ENCODE assay signal across 22 cellular contexts in genomic region chr2:101502095-101502494, GRCh38. TPM values are rescaled to one million over a fixed set of nuclear protein-coding genes. Genes with fewer than 3 reads are reported as not detected.
A peak's percentile ranks its signal among the peaks of the same experiment; 100 is the strongest.
DNase-seq lines count a peak whose midpoint lies in the region; ATAC-seq lines count a peak whose summit lies in the region.
"Had no signal": no experiment of that assay in that cellular context is flagged by ENCODE, and none has a peak within 500 bp of the region (broad histone marks: within the 10 kb centered on the region; RNA-seq: fewer than 3 reads in every experiment).

No MANE protein-coding gene starts in this region.

- CTCF ChIA-PET in activated CD4-positive, alpha-beta T cell treated with anti-CD3 and anti-CD28 coated beads for 36 hours (lab: Charles Lee): interaction anchor here (0.7 to 0.8 kb wide), 3 partner anchors 12 to 364 kb away, joined by 3 to 5 read pairs (median 3); no protein-coding TSS in a partner anchor

- H3K9me3 ChIP-seq in BLaER1 treated with 17β-estradiol and CSF1 and Interleukin-3, amounts not matched to agents 10 nM and 100 nM (replicated peaks in 1 of 11): no peaks in the 10 kb centered on the region
- H3K9me3 ChIP-seq: BE2C, esophagus squamous epithelium, gastroesophageal sphincter, upper lobe of right lung had no signal

- DNase-seq in activated CD4-positive, alpha-beta T cell treated with anti-CD3 and anti-CD28 coated beads for 36 hours: no peak
- DNase-seq in activated CD4-positive, alpha-beta T cell treated with anti-CD3 and anti-CD28 coated beads for 48 hours: no peak
- no peak for DNase-seq in T-helper 2 cell treated with Interferon-gamma antibody and Interleukin-4, amounts not matched to agents 5 μg/mL and 100 μg/mL, for 36 hours (ENCODE audit: low spot score)
- DNase-seq in naive thymus-derived CD8-positive, alpha-beta T cell: no peak
- no peak for DNase-seq in superior temporal gyrus (ENCODE audit: extremely low spot score)
- DNase-seq in ecto neural progenitor cell (ENCODE audit: low spot score): no peak
- DNase-seq: BE2C; brain microvascular endothelial cell; effector memory CD8-positive, alpha-beta T cell; esophagus squamous epithelium; islet precursor cell; NCI-H1417 treated with DMSO at 0.1 percent for 48 hours; stimulated activated CD4-positive, alpha-beta T cell treated with anti-CD3 and anti-CD28 coated beads, Interleukin-12 subunit alpha, Interleukin-12 subunit beta, amount 100 ng/mL, for 4 hours; stimulated activated CD4-positive, alpha-beta T cell treated with anti-CD3 and anti-CD28 coated beads, Interleukin-4, amount 100 ng/mL, for 4 hours; upper lobe of right lung; WERI-Rb-1 had no signal

- no peaks in the 10 kb centered on the region for H3K9me3 Mint-ChIP-seq in activated CD4-positive, alpha-beta T cell treated with anti-CD3 and anti-CD28 coated beads for 36 hours (ENCODE audit: low read depth)
- H3K9me3 Mint-ChIP-seq in T-helper 2 cell treated with Interferon-gamma antibody and Interleukin-4, amounts not matched to agents 5 μg/mL and 100 μg/mL, for 36 hours: no peaks in the 10 kb centered on the region
- H3K9me3 Mint-ChIP-seq in naive thymus-derived CD8-positive, alpha-beta T cell: no peaks in the 10 kb centered on the region
- H3K9me3 Mint-ChIP-seq: activated T-helper 1 cell treated with anti-CD3 and anti-CD28 coated beads, Interleukin-12 subunit alpha, Interleukin-12 subunit beta, Interleukin-2, Interleukin-4 antibody, amounts not matched to agents 30 ng/mL and 10 ng/mL and 1 ng/mL, durations not matched to agents 14 hours and 24 hours and 36 hours; effector memory CD8-positive, alpha-beta T cell had no signal

- peaks cover 0 to 26% (median 18%) of the 10 kb centered on the region in 10 experiments; a peak in 16 of 20 replicates for H3K4me1 ChIP-seq in BLaER1 treated with 17β-estradiol and CSF1 and Interleukin-3, amounts not matched to agents 10 nM and 100 nM
- H3K4me1 ChIP-seq: BE2C, upper lobe of right lung had no signal

- peaks cover 12% of the 10 kb centered on the region for H3K4me1 Mint-ChIP-seq in activated CD4-positive, alpha-beta T cell treated with anti-CD3 and anti-CD28 coated beads for 36 hours
- peaks cover 18% of the 10 kb centered on the region for H3K4me1 Mint-ChIP-seq in T-helper 2 cell treated with Interferon-gamma antibody and Interleukin-4, amounts not matched to agents 5 μg/mL and 100 μg/mL, for 36 hours (ENCODE audit: low read depth)
- H3K4me1 Mint-ChIP-seq in naive thymus-derived CD8-positive, alpha-beta T cell: peaks cover 14 to 15% (median 14%) of the 10 kb centered on the region in 4 donors

- H3K27ac Mint-ChIP-seq in activated CD4-positive, alpha-beta T cell treated with anti-CD3 and anti-CD28 coated beads for 36 hours: no peak overlapping the region
- no peak overlapping the region for H3K27ac Mint-ChIP-seq in T-helper 2 cell treated with Interferon-gamma antibody and Interleukin-4, amounts not matched to agents 5 μg/mL and 100 μg/mL, for 36 hours
- peak overlapping the region in 4 of 10 donors; percentile 18 to 60 (median 48) for H3K27ac Mint-ChIP-seq in naive thymus-derived CD8-positive, alpha-beta T cell

- intact Hi-C loops in activated CD4-positive, alpha-beta T cell treated with anti-CD3 and anti-CD28 coated beads for 36 hours (cut with DNase I, micrococcal nuclease): no loop called here

- H3K36me3 ChIP-seq in BLaER1 treated with 17β-estradiol and CSF1 and Interleukin-3, amounts not matched to agents 10 nM and 100 nM: no peaks in the 10 kb centered on the region
- H3K36me3 ChIP-seq: BE2C, brain microvascular endothelial cell, esophagus squamous epithelium, gastroesophageal sphincter, upper lobe of right lung, WERI-Rb-1 had no signal

- no peaks in the 10 kb centered on the region for H3K27me3 ChIP-seq in BLaER1 treated with 17β-estradiol and CSF1 and Interleukin-3, amounts not matched to agents 10 nM and 100 nM
- H3K27me3 ChIP-seq: BE2C, brain microvascular endothelial cell, esophagus squamous epithelium, gastroesophageal sphincter, upper lobe of right lung had no signal

- no peaks in the 10 kb centered on the region for H3K36me3 Mint-ChIP-seq in activated CD4-positive, alpha-beta T cell treated with anti-CD3 and anti-CD28 coated beads for 36 hours (ENCODE audit: low read depth)
- no peaks in the 10 kb centered on the region for H3K36me3 Mint-ChIP-seq in T-helper 2 cell treated with Interferon-gamma antibody and Interleukin-4, amounts not matched to agents 5 μg/mL and 100 μg/mL, for 36 hours (ENCODE audit: low read depth)
- H3K36me3 Mint-ChIP-seq in naive thymus-derived CD8-positive, alpha-beta T cell: no peaks in the 10 kb centered on the region

- H3K27me3 Mint-ChIP-seq in activated CD4-positive, alpha-beta T cell treated with anti-CD3 and anti-CD28 coated beads for 36 hours: no peaks in the 10 kb centered on the region
- H3K27me3 Mint-ChIP-seq in T-helper 2 cell treated with Interferon-gamma antibody and Interleukin-4, amounts not matched to agents 5 μg/mL and 100 μg/mL, for 36 hours (ENCODE audit: low read depth): no peaks in the 10 kb centered on the region
- peaks cover 0 to 1% (median 0%) of the 10 kb centered on the region in 5 donors for H3K27me3 Mint-ChIP-seq in naive thymus-derived CD8-positive, alpha-beta T cell
- H3K27me3 Mint-ChIP-seq: effector memory CD8-positive, alpha-beta T cell had no signal

- no peaks in the 10 kb centered on the region for H4K20me1 ChIP-seq in BLaER1 treated with 17β-estradiol and CSF1 and Interleukin-3, amounts not matched to agents 10 nM and 100 nM

- H3K4me3 ChIP-seq in BLaER1 treated with 17β-estradiol and CSF1 and Interleukin-3, amounts not matched to agents 10 nM and 100 nM: no peak overlapping the region
- H3K4me3 ChIP-seq: esophagus squamous epithelium, gastroesophageal sphincter, GM23248, upper lobe of right lung had no signal

- H3K9ac ChIP-seq in BLaER1 treated with 17β-estradiol and CSF1 and Interleukin-3, amounts not matched to agents 10 nM and 100 nM: no peak overlapping the region
- H3K9ac ChIP-seq: GM23248 had no signal

- peak overlapping the region in 9 of 11 experiments; percentile 24 to 51 (median 46); a peak in 17 of 22 replicates for H3K4me2 ChIP-seq in BLaER1 treated with 17β-estradiol and CSF1 and Interleukin-3, amounts not matched to agents 10 nM and 100 nM

- peak overlapping the region in 1 of 11 experiments; percentile 1; a peak in 1 of 22 replicates for H3K27ac ChIP-seq in BLaER1 treated with 17β-estradiol and CSF1 and Interleukin-3, amounts not matched to agents 10 nM and 100 nM
- H3K27ac ChIP-seq: brain microvascular endothelial cell, esophagus squamous epithelium, gastroesophageal sphincter, GM23248, upper lobe of right lung, WERI-Rb-1 had no signal

- ATAC-seq in activated CD4-positive, alpha-beta T cell treated with anti-CD3 and anti-CD28 coated beads for 36 hours: peak; percentile 30
- peak; percentile 46 to 47 for ATAC-seq in naive thymus-derived CD8-positive, alpha-beta T cell
- no peak for ATAC-seq in HG03139 (IDR thresholded peaks at IDR 0.05; ENCODE audit: unreplicated experiment)
- ATAC-seq: effector memory CD8-positive, alpha-beta T cell; gastroesophageal sphincter; upper lobe of right lung had no signal

- POLR2A ChIA-PET in activated CD4-positive, alpha-beta T cell treated with anti-CD3 and anti-CD28 coated beads for 36 hours (lab: Charles Lee): no interaction called here
- POLR2A ChIA-PET in naive thymus-derived CD8-positive, alpha-beta T cell (lab: Charles Lee): no interaction called here

- no peak overlapping the region for H3K4me3 Mint-ChIP-seq in activated CD4-positive, alpha-beta T cell treated with anti-CD3 and anti-CD28 coated beads for 36 hours
- H3K4me3 Mint-ChIP-seq in T-helper 2 cell treated with Interferon-gamma antibody and Interleukin-4, amounts not matched to agents 5 μg/mL and 100 μg/mL, for 36 hours: peak overlapping the region; percentile 5
- peak overlapping the region in 6 of 10 donors; percentile 22 to 53 (median 42) for H3K4me3 Mint-ChIP-seq in naive thymus-derived CD8-positive, alpha-beta T cell
- H3K4me3 Mint-ChIP-seq: activated T-helper 1 cell treated with anti-CD3 and anti-CD28 coated beads, Interleukin-12 subunit alpha, Interleukin-12 subunit beta, Interleukin-2, Interleukin-4 antibody, amounts not matched to agents 30 ng/mL and 10 ng/mL and 1 ng/mL, durations not matched to agents 14 hours and 24 hours and 36 hours; effector memory CD8-positive, alpha-beta T cell had no signal

RNA-seq across cellular contexts. Expression of gene RFX8, which starts 27.2 kb away (rescaled TPM):
- under 1 TPM; 0.30 to 0.90 TPM for total RNA-seq in activated CD4-positive, alpha-beta T cell treated with anti-CD3 and anti-CD28 coated beads for 36 hours
- not detected for total RNA-seq in naive thymus-derived CD8-positive, alpha-beta T cell
- not detected for polyA plus RNA-seq in naive thymus-derived CD8-positive, alpha-beta T cell
- total RNA-seq: lung microvascular endothelial cell, upper lobe of right lung had no signal
